Comparison of ENCODE assay signal across 8 cellular contexts in genomic region chr11:118531597-118532084, GRCh38. TPM values are rescaled to one million over a fixed set of nuclear protein-coding genes. Genes with fewer than 3 reads are reported as not detected.
DNase-seq lines count a peak whose midpoint lies in the region; ATAC-seq and TF ChIP-seq lines count a peak whose summit lies in the region.

No MANE protein-coding gene starts in this region.

- TF ChIP-seq POLR2A in prostate gland (IDR thresholded peaks at IDR 0.05), result no peak
- TF ChIP-seq POLR2A in lower leg skin (IDR thresholded peaks at IDR 0.05), result no peak

- peak overlapping the region; percentile 51 for H2AFZ ChIP-seq in DND-41 (ENCODE audit: low read depth, low read length)

- 0 out of 2 replicates have a peak, but pooled peaks cover 4% of the 10 kb centered on the region for H4K20me1 ChIP-seq in DND-41 (ENCODE audit: insufficient read depth, low read length)

- H3K9ac ChIP-seq in DND-41 (ENCODE audit: low read depth, low read length), result peak overlapping the region; percentile 64; the same call in 1 of the 2 replicates

- H3K27me3 ChIP-seq in DND-41 (ENCODE audit: insufficient read depth, low read length, poor library complexity) (peaks cover 6% of the 10 kb centered on the region), SJSA1 (replicated peaks) (no peaks in the 10 kb centered on the region), prostate gland (replicated peaks; ENCODE audit: insufficient read depth) (no peaks in the 10 kb centered on the region)

- H3K36me3 ChIP-seq in DND-41 (ENCODE audit: insufficient read depth, low read length) (no peaks in the 10 kb centered on the region; the same call in 1 of the 2 replicates), SJSA1 (no peaks in the 10 kb centered on the region), prostate gland (no peaks in the 10 kb centered on the region)

- H3K9me3 ChIP-seq in DND-41 (ENCODE audit: insufficient read depth, low read length, severe bottlenecking), result no peaks in the 10 kb centered on the region
- H3K9me3 ChIP-seq in SJSA1 (replicated peaks), result 0 out of 2 replicates have a peak, but pooled peaks cover 3% of the 10 kb centered on the region
- H3K9me3 ChIP-seq in prostate gland, result no peaks in the 10 kb centered on the region

- intact Hi-C loops in prostate gland (cut with DNase I), result loop anchor here (5.0 kb wide), 1 partner anchor 36 kb away; the partner anchor contains the start of gene IFT46
- intact Hi-C loops in lower leg skin (cut with DNase I; ENCODE audit: low total_unique reads), result no loop called here

- H3K4me3 ChIP-seq in DND-41 (ENCODE audit: low read depth in 1 of 2, low read length in 2 of 2) (peak overlapping the region in 1 of 2 experiments; percentile 67; a peak in 2 of 4 replicates), SJSA1 (peak overlapping the region; percentile 67), fibroblast of villous mesenchyme (ENCODE audit: low read depth, low read length) (peak overlapping the region; percentile 71), prostate gland (peak overlapping the region; percentile 62 to 84), lower leg skin (ENCODE audit: low read depth, poor library complexity, severe bottlenecking) (no peak overlapping the region)

- TF ChIP-seq CTCF in DND-41 (IDR thresholded peaks at IDR 0.05; ENCODE audit: borderline replicate concordance, extremely low read depth, low read length, poor library complexity, severe bottlenecking) (no peak), fibroblast of villous mesenchyme (IDR thresholded peaks at IDR 0.05; ENCODE audit: insufficient read depth, low read depth, low read length) (no peak), prostate gland (IDR thresholded peaks at IDR 0.05) (no peak), lower leg skin (IDR thresholded peaks at IDR 0.05) (no peak)

- H3K27ac ChIP-seq in DND-41 (ENCODE audit: low read length) (no peak overlapping the region), SJSA1 (no peak overlapping the region), prostate gland (peak overlapping the region; percentile 56 to 70)

- DNase-seq in DND-41, result no peak
- no peak for DNase-seq in SJSA1 (ENCODE audit: low read depth in 1 of 2, low spot score in 2 of 2)
- no peak for DNase-seq in fibroblast of villous mesenchyme (ENCODE audit: low read depth)
- DNase-seq in prostate gland (ENCODE audit: low spot score), result no peak
- no peak for DNase-seq in foreskin melanocyte
- DNase-seq in lower leg skin (ENCODE audit: low spot score in 2 of 2), result no peak
- DNase-seq in DMS 273 treated with DMSO at 0.1 percent for 48 hours (lab: John Stamatoyannopoulos, UW), result no peak

- no peaks in the 10 kb centered on the region for H3K79me2 ChIP-seq in DND-41 (ENCODE audit: insufficient read depth, low read length)

- 21% methylated on average over 12 of the region's 12 CpGs for WGBS in prostate gland
- WGBS in lower leg skin, 2 donors, result 11 to 24% methylated on average over 12 of the region's 12 CpGs

- H3K4me2 ChIP-seq in DND-41 (ENCODE audit: insufficient read depth, low read length), result peak overlapping the region; percentile 67

- ATAC-seq in DND-41 (ENCODE audit: insufficient read depth, low read depth) (no peak), HG03159 (IDR thresholded peaks at IDR 0.05; ENCODE audit: unreplicated experiment) (no peak)

- H3K4me1 ChIP-seq in DND-41 (ENCODE audit: insufficient read depth, low read length), result peaks cover 37% of the 10 kb centered on the region
- H3K4me1 ChIP-seq in SJSA1 (replicated peaks), result peaks cover 13% of the 10 kb centered on the region
- peaks cover 10% of the 10 kb centered on the region for H3K4me1 ChIP-seq in prostate gland (replicated peaks)

RNA-seq across cellular contexts. Expression of gene TMEM25, which starts 0.6 kb away (rescaled TPM):
- 2.4 and 13.4 TPM in 2 replicates for total RNA-seq in SJSA1 (2014; rRNA removed; shearing (Covaris generic))
- total RNA-seq in fibroblast of villous mesenchyme (25.8 and 35.4 TPM in 2 replicates), prostate gland (10 to 100 TPM; 52.4 to 64.2 TPM), lower leg skin (10 to 100 TPM; 18.8 to 22.8 (median 21.0) TPM)

RNA-seq across cellular contexts. Expression of gene TTC36, which starts 4.4 kb away (rescaled TPM):
- total RNA-seq in SJSA1 (2014; rRNA removed; shearing (Covaris generic)), result not detected in 2 replicates
- total RNA-seq in fibroblast of villous mesenchyme (0.97 and 1.7 TPM in 2 replicates), prostate gland (1 to 10 TPM; 3.1 to 7.7 TPM), lower leg skin (under 1 TPM in 2 of 4 donors, not detected in 2; 0.27 to 0.42 TPM)

RNA-seq across cellular contexts. Expression of gene IFT46, which starts 34.1 kb away (rescaled TPM):
- 8.2 and 38.5 TPM in 2 replicates for total RNA-seq in SJSA1 (2014; rRNA removed; shearing (Covaris generic))
- total RNA-seq in fibroblast of villous mesenchyme (22.9 and 27.2 TPM in 2 replicates), prostate gland (10 to 100 TPM; 38.9 to 48.4 TPM), lower leg skin (10 to 100 TPM; 14.7 to 20.1 (median 16.1) TPM)

RNA-seq across cellular contexts. Expression of gene ARCN1, which starts 40.6 kb away (rescaled TPM):
- 70.9 and 102 TPM in 2 replicates for total RNA-seq in SJSA1 (2014; rRNA removed; shearing (Covaris generic))
- total RNA-seq in fibroblast of villous mesenchyme, result 180 and 248 TPM in 2 replicates
- 100 to 1,000 TPM; 108 to 132 TPM for total RNA-seq in prostate gland
- 10 to 100 TPM; 61.4 to 81.2 (median 70.7) TPM for total RNA-seq in lower leg skin

Comparison
In these comparisons a context has a peak if more than half of its experiments do, and no peak if none do; other contexts are left out.
1. H3K27ac ChIP-seq: peak in prostate gland (2 of 2); none in DND-41 (single experiment) and SJSA1 (single experiment).